Comparison of ENCODE assay signal across 8 cellular contexts in genomic region chr22:37804886-37805857, GRCh38. TPM values are rescaled to one million over a fixed set of nuclear protein-coding genes. Genes with fewer than 3 reads are reported as not detected.
DNase-seq lines count a peak whose midpoint lies in the region; ATAC-seq lines count a peak whose summit lies in the region.

No MANE protein-coding gene starts in this region.

- peak overlapping the region; percentile 40 to 63 (median 52) for H3K4me3 ChIP-seq in skin epidermis

- peak overlapping the region; percentile 56 to 97 (median 88) for H3K27ac ChIP-seq in skin epidermis

- in situ Hi-C loops in G401 (cut with HindIII; ENCODE audit: low sequenced_read_pairs): no loop called here

- ATAC-seq in HG03097 (IDR thresholded peaks at IDR 0.05; ENCODE audit: low FRiP score, unreplicated experiment): no peak

- DNase-seq in G401 (ENCODE audit: low spot score): peak; percentile 85
- peak; percentile 45 to 85 for DNase-seq in NCI-H1930 (lab: John Stamatoyannopoulos, UW)
- DNase-seq in activated CD4-positive, CD25-positive, alpha-beta regulatory T cell treated with anti-CD3 and anti-CD28 coated beads, Interleukin-2, amount 50 U/mL, for 72 hours: peak; percentile 71
- peak; percentile 84 for DNase-seq in cerebellar cortex (ENCODE audit: low spot score)
- DNase-seq in iris pigment epithelial cell (ENCODE audit: low read depth): peak; percentile 77
- DNase-seq in GOT3 (lab: John Stamatoyannopoulos, UW): no peak

RNA-seq across cellular contexts. Expression of gene GCAT, which starts 2.6 kb away (rescaled TPM):
- 35.6 and 44.6 TPM in 2 replicates for total RNA-seq in G401 (2014; rRNA removed; shearing (Covaris generic))

RNA-seq across cellular contexts. Expression of gene GALR3, which starts 18.0 kb away (rescaled TPM):
- not detected in 2 replicates for total RNA-seq in G401 (2014; rRNA removed; shearing (Covaris generic))

RNA-seq across cellular contexts. Expression of gene ANKRD54, which starts 39.0 kb away (rescaled TPM):
- 41.7 and 46.3 TPM in 2 replicates for total RNA-seq in G401 (2014; rRNA removed; shearing (Covaris generic))

RNA-seq across cellular contexts. Expression of gene EIF3L, which starts 44.0 kb away (rescaled TPM):
- 595 and 685 TPM in 2 replicates for total RNA-seq in G401 (2014; rRNA removed; shearing (Covaris generic))
